In genomic region chr2:221343524-221343923, GRCh38 we compare ENCODE assay signal across 18 cellular contexts.
A peak's percentile ranks its signal among the peaks of the same experiment; 100 is the strongest.
DNase-seq lines count a peak whose midpoint lies in the region; ATAC-seq, FAIRE-seq and TF ChIP-seq lines count a peak whose summit lies in the region.
"Had no signal": no experiment of that assay in that cellular context is flagged by ENCODE, and none has a peak within 500 bp of the region (broad histone marks: within the 10 kb centered on the region; RNA-seq: fewer than 3 reads in every experiment).

No MANE protein-coding gene starts in this region.

- H3K27ac ChIP-seq in GM12878 (ENCODE audit: control insufficient read depth, insufficient read depth) (no peak overlapping the region), A673 (ENCODE audit: low read depth, low read length, poor library complexity, severe bottlenecking) (no peak overlapping the region)
- H3K27ac ChIP-seq: SK-N-MC had no signal

- DNase-seq in GM13977 (ENCODE audit: low spot score): peak; percentile 7
- DNase-seq in GM12878 (ENCODE audit: low read depth, low spot score): no peak
- DNase-seq in GM12892 (ENCODE audit: insufficient read length): no peak
- no peak for DNase-seq in NCI-H1436 treated with DMSO at 0.1 percent for 48 hours (lab: John Stamatoyannopoulos, UW)
- no peak for DNase-seq in A673 (ENCODE audit: low spot score)
- DNase-seq in stimulated activated CD8-positive, alpha-beta memory T cell treated with anti-CD3 and anti-CD28 coated beads, Interleukin-4, amount 100 ng/mL, for 48 hours: no peak
- DNase-seq: ACHN; CD4-positive, alpha-beta T cell; DND-41; GDM1; GOT3; KG1; NCI-H1092 treated with DMSO at 0.1 percent for 48 hours; NCI-H187; NCI-H446 had no signal

- intact Hi-C loops in GM12878 (cut with micrococcal nuclease; ENCODE audit: unreplicated experiment): no loop called here
- intact Hi-C loops in A673 (cut with micrococcal nuclease; ENCODE audit: unreplicated experiment): no loop called here

- TF ChIP-seq EP300 in GM12878 (IDR thresholded peaks at IDR 0.05; ENCODE audit: borderline replicate concordance in 1 of 2, control insufficient read depth in 1 of 2, low read depth in 2 of 2, low read length in 2 of 2): no peak

- SMC1A ChIA-PET in GM12878 (lab: Charles Lee; ENCODE audit: uncharacterized antibody, unreplicated experiment): interaction anchor here (0.9 to 1.5 kb wide), 4 partner anchors 17 to 35 kb away, joined by 3 to 5 read pairs (median 4); no protein-coding TSS in a partner anchor

- TF ChIP-seq CTCF in GM13977 (IDR thresholded peaks at IDR 0.05; ENCODE audit: extremely low read depth, insufficient read depth, missing control alignments) (no peak), GM12878 (IDR thresholded peaks at IDR 0.05 in 2 of 3, conservative IDR thresholded peaks at IDR 0.05 in 1 of 3; ENCODE audit: control insufficient read depth in 2 of 3, extremely low read depth in 1 of 3, insufficient read depth in 1 of 3, low read depth in 3 of 3, low read length in 3 of 3) (no peak), A673 (conservative IDR thresholded peaks at IDR 0.05; ENCODE audit: low read depth, low read length) (no peak)

- TF ChIP-seq POLR2A in GM12878 (IDR thresholded peaks at IDR 0.05; ENCODE audit: low read depth, low read length) (no peak), GM12892 (IDR thresholded peaks at IDR 0.05; ENCODE audit: low read depth, low read length) (no peak)

- no peak for TF ChIP-seq RAD21 in GM12878 (IDR thresholded peaks at IDR 0.05; ENCODE audit: insufficient read depth, low read depth, low read length)

- peak; percentile 71 for FAIRE-seq in GM12878 (lab: Jason Lieb, UNC)
- FAIRE-seq in GM12892 (lab: Jason Lieb, UNC): no peak

- H3K9me3 ChIP-seq in GM12878 (replicated peaks; ENCODE audit: control insufficient read depth, insufficient read depth, low read length): no peaks in the 10 kb centered on the region
- no peaks in the 10 kb centered on the region for H3K9me3 ChIP-seq in A673 (ENCODE audit: low read depth, low read length, poor library complexity, severe bottlenecking)

- H3K9ac ChIP-seq in GM12878 (ENCODE audit: control insufficient read depth, insufficient read depth, low read length): no peak overlapping the region

- RAD21 ChIA-PET in GM12878 (lab: Charles Lee; ENCODE audit: unreplicated experiment): no interaction called here

- H3K27me3 ChIP-seq in GM12878 (replicated peaks in 1 of 2; ENCODE audit: control insufficient read depth in 2 of 2, insufficient read depth in 2 of 2, low read length in 1 of 2) (no peaks in the 10 kb centered on the region), A673 (replicated peaks; ENCODE audit: insufficient read depth, low read depth, low read length, poor library complexity) (no peaks in the 10 kb centered on the region)

- H4K20me1 ChIP-seq in GM12878 (ENCODE audit: control insufficient read depth, insufficient read depth): no peaks in the 10 kb centered on the region

- no peak overlapping the region for H3K4me3 ChIP-seq in GM12878
- H3K4me3 ChIP-seq in A673 (ENCODE audit: low read depth, low read length, poor library complexity, severe bottlenecking): no peak overlapping the region
- H3K4me3 ChIP-seq: SK-N-MC had no signal

- no peak overlapping the region for H2AFZ ChIP-seq in GM12878 (ENCODE audit: control insufficient read depth, low read depth, low read length)

- in situ Hi-C loops in GM13977 (cut with MboI; ENCODE audit: low pct_unique_long_range_greater_than_20kb, low sequenced_read_pairs, unreplicated experiment) (no loop called here), GM12878 (cut with MboI) (no loop called here)

- H3K79me2 ChIP-seq in GM12878 (ENCODE audit: control insufficient read depth, insufficient read depth, low read length): no peaks in the 10 kb centered on the region

- H3K36me3 ChIP-seq in GM12878 (ENCODE audit: control insufficient read depth in 2 of 2, insufficient read depth in 2 of 2, low read length in 1 of 2) (no peaks in the 10 kb centered on the region), A673 (ENCODE audit: insufficient read depth, low read length, poor library complexity, severe bottlenecking) (no peaks in the 10 kb centered on the region)

- H3K4me1 ChIP-seq in GM12878 (ENCODE audit: control insufficient read depth, insufficient read depth, low read length): no peaks in the 10 kb centered on the region
- no peaks in the 10 kb centered on the region for H3K4me1 ChIP-seq in A673 (ENCODE audit: insufficient read depth, low read length, poor library complexity, severe bottlenecking)

- POLR2A ChIA-PET in GM12878 (lab: Charles Lee): no interaction called here
- POLR2A ChIA-PET in A673 (lab: Charles Lee; ENCODE audit: low non-redundant PET): interaction anchor here (0.6 kb wide), 1 partner anchor 100 kb away, joined by 4 read pairs; no protein-coding TSS in a partner anchor

- BruUV-seq in GM12878 (replicated peaks; lab: Mats Ljungman, UMichigan) (no TSS peak), A673 (replicated peaks; lab: Mats Ljungman, UMichigan) (no TSS peak)

- ATAC-seq in GM19324 (IDR thresholded peaks at IDR 0.05; ENCODE audit: low FRiP score, unreplicated experiment) (peak; percentile 67), HG02798 (IDR thresholded peaks at IDR 0.05; ENCODE audit: poor library complexity, unreplicated experiment) (peak; percentile 76), GM12878 (peak; percentile 87)

- CTCF ChIA-PET in GM12878 (lab: Yijun Ruan, JAX) (no interaction called here), A673 (lab: Charles Lee) (no interaction called here)

- WGBS in GM12878 (ENCODE audit: insufficient coverage, insufficient replicate concordance, low lambda C conversion rate, missing lambda C conversion rate): 0% methylated on average over 1 of the region's 1 CpG

- no peak overlapping the region for H3K4me2 ChIP-seq in GM12878 (ENCODE audit: control insufficient read depth, insufficient read depth)

TF ChIP-seq in GM12878, 131 proteins besides CTCF, POLR2A, EP300 and RAD21:
- no peak for TF ChIP-seq CHD4 (IDR thresholded peaks at IDR 0.05)
- TF ChIP-seq ATF2 (IDR thresholded peaks at IDR 0.05; ENCODE audit: low read length): no peak
- no peak for TF ChIP-seq FOXK2 (IDR thresholded peaks at IDR 0.05)
- no peak for TF ChIP-seq RELA (IDR thresholded peaks at IDR 0.05; ENCODE audit: borderline replicate concordance, partially characterized antibody)
- TF ChIP-seq SPI1 (IDR thresholded peaks at IDR 0.05; ENCODE audit: borderline replicate concordance, insufficient read depth, low read depth, low read length): peak; percentile 84; the same call in 1 of the 2 replicates
- TF ChIP-seq BCLAF1 (IDR thresholded peaks at IDR 0.05): no peak
- no peak for TF ChIP-seq FOXM1 (IDR thresholded peaks at IDR 0.05; ENCODE audit: low read depth, low read length)
